In genomic region chr12:57725851-57726150, GRCh38 we compare ENCODE assay signal across 10 cellular contexts. TPM values are rescaled to one million over a fixed set of nuclear protein-coding genes. Genes with fewer than 3 reads are reported as not detected.
DNase-seq lines count a peak whose midpoint lies in the region; ATAC-seq, FAIRE-seq and TF ChIP-seq lines count a peak whose summit lies in the region.
"Had no signal": no experiment of that assay in that cellular context is flagged by ENCODE, and none has a peak within 500 bp of the region (broad histone marks: within the 10 kb centered on the region; RNA-seq: fewer than 3 reads in every experiment).

No MANE protein-coding gene starts in this region.

- DNase-seq in GM23248 (no peak), WTC11 (ENCODE audit: low spot score) (no peak), smooth muscle cell (lab: John Stamatoyannopoulos, UW; ENCODE audit: unreplicated experiment) (no peak), COLO668 (lab: John Stamatoyannopoulos, UW; ENCODE audit: unreplicated experiment) (no peak), HTR-8/SVneo (ENCODE audit: insufficient read length, low spot score) (no peak)
- no peak for DNase-seq in activated CD8-positive, alpha-beta T cell treated with anti-CD3 and anti-CD28 coated beads, Interleukin-2, amount 10 ng/mL, durations not matched to agents 7 days and 5 days

- H3K27ac Mint-ChIP-seq in WTC11, result no peak overlapping the region
- H3K27ac Mint-ChIP-seq in activated CD8-positive, alpha-beta T cell treated with anti-CD3 and anti-CD28 coated beads, Interleukin-2, amount 10 ng/mL, durations not matched to agents 7 days and 5 days, result no peak overlapping the region

- in situ Hi-C loops in GM23248 (cut with MboI), result no loop called here

- CTCF ChIA-PET in WTC11 (lab: Charles Lee), result interaction anchor here (0.6 to 5.8 kb wide), 34 partner anchors 10 to 390 kb away, joined by 3 to 146 read pairs (median 5); partner anchors contain the start of genes AGAP2, ARHGEF25, ATP23 and B4GALNT1
- CTCF ChIA-PET in activated CD8-positive, alpha-beta T cell treated with anti-CD3 and anti-CD28 coated beads, Interleukin-2, amount 10 ng/mL, durations not matched to agents 7 days and 5 days (lab: Charles Lee), result interaction anchor here (0.7 to 2.0 kb wide), 3 partner anchors 8 to 19 kb away, joined by 3 to 10 read pairs (median 4); partner anchors contain the start of gene TSPAN31

- peaks cover 82% of the 10 kb centered on the region for H3K27me3 Mint-ChIP-seq in WTC11 (ENCODE audit: low read depth)
- no peaks in the 10 kb centered on the region for H3K27me3 Mint-ChIP-seq in activated CD8-positive, alpha-beta T cell treated with anti-CD3 and anti-CD28 coated beads, Interleukin-2, amount 10 ng/mL, durations not matched to agents 7 days and 5 days (ENCODE audit: low read depth)

- peak overlapping the region; percentile 89 for H2AFZ ChIP-seq in GM23248
- no peak overlapping the region for H2AFZ ChIP-seq in smooth muscle cell (ENCODE audit: low read depth)

- H3K27ac ChIP-seq in GM23248 (peak overlapping the region; percentile 70; the same call in 1 of the 2 replicates), smooth muscle cell (ENCODE audit: low read depth) (no peak overlapping the region)

- no peaks in the 10 kb centered on the region for H3K9me3 ChIP-seq in GM23248 (ENCODE audit: low read depth)
- no peaks in the 10 kb centered on the region for H3K9me3 ChIP-seq in smooth muscle cell (replicated peaks; ENCODE audit: low read depth)
- H3K9me3 ChIP-seq: gastroesophageal sphincter had no signal

- no peaks in the 10 kb centered on the region for H3K79me2 ChIP-seq in GM23248 (ENCODE audit: insufficient read depth)
- H3K79me2 ChIP-seq in smooth muscle cell (ENCODE audit: low read depth), result no peaks in the 10 kb centered on the region

- ATAC-seq in WTC11 (no peak), HG03175 (IDR thresholded peaks at IDR 0.05; ENCODE audit: unreplicated experiment) (no peak)
- ATAC-seq in activated CD8-positive, alpha-beta T cell treated with anti-CD3 and anti-CD28 coated beads, Interleukin-2, amount 10 ng/mL, durations not matched to agents 7 days and 5 days, result no peak

- H3K4me1 Mint-ChIP-seq in WTC11, result peaks cover 15% of the 10 kb centered on the region
- H3K4me1 Mint-ChIP-seq in activated CD8-positive, alpha-beta T cell treated with anti-CD3 and anti-CD28 coated beads, Interleukin-2, amount 10 ng/mL, durations not matched to agents 7 days and 5 days (ENCODE audit: low read depth), result peaks cover 12% of the 10 kb centered on the region

- no peaks in the 10 kb centered on the region for H3K9me3 Mint-ChIP-seq in WTC11
- no peaks in the 10 kb centered on the region for H3K9me3 Mint-ChIP-seq in activated CD8-positive, alpha-beta T cell treated with anti-CD3 and anti-CD28 coated beads, Interleukin-2, amount 10 ng/mL, durations not matched to agents 7 days and 5 days (ENCODE audit: insufficient read depth)
- H3K9me3 Mint-ChIP-seq: activated T-helper 1 cell treated with anti-CD3 and anti-CD28 coated beads, Interleukin-12 subunit alpha, Interleukin-12 subunit beta, Interleukin-2, Interleukin-4 antibody, amounts not matched to agents 30 ng/mL and 10 ng/mL and 1 ng/mL, durations not matched to agents 14 hours and 24 hours and 36 hours had no signal

- no peaks in the 10 kb centered on the region for H3K4me1 ChIP-seq in GM23248 (ENCODE audit: insufficient read depth)
- H3K4me1 ChIP-seq in smooth muscle cell (ENCODE audit: low read depth), result peaks cover 3% of the 10 kb centered on the region

- no peaks in the 10 kb centered on the region for H3K9me2 ChIP-seq in GM23248 (ENCODE audit: insufficient read depth)

- 0 to 2% methylated on average over 10 of the region's 10 CpGs for WGBS in GM23248 (ENCODE audit: low coverage in 1 of 2, low lambda C conversion rate in 2 of 2, missing lambda C conversion rate in 2 of 2), 2 experiments
- 9% methylated on average over 10 of the region's 10 CpGs for WGBS in smooth muscle cell (ENCODE audit: low lambda C conversion rate)

- H3K4me3 ChIP-seq in GM23248, result peak overlapping the region; percentile 83
- peak overlapping the region; percentile 69 for H3K4me3 ChIP-seq in iPS-11a (ENCODE audit: low read depth, low read length)
- peak overlapping the region; percentile 56 for H3K4me3 ChIP-seq in smooth muscle cell

- H3K4me3 Mint-ChIP-seq in WTC11, result peak overlapping the region; percentile 94
- H3K4me3 Mint-ChIP-seq in activated CD8-positive, alpha-beta T cell treated with anti-CD3 and anti-CD28 coated beads, Interleukin-2, amount 10 ng/mL, durations not matched to agents 7 days and 5 days, result no peak overlapping the region
- H3K4me3 Mint-ChIP-seq: activated T-helper 1 cell treated with anti-CD3 and anti-CD28 coated beads, Interleukin-12 subunit alpha, Interleukin-12 subunit beta, Interleukin-2, Interleukin-4 antibody, amounts not matched to agents 30 ng/mL and 10 ng/mL and 1 ng/mL, durations not matched to agents 14 hours and 24 hours and 36 hours had no signal

- TF ChIP-seq CTCF in WTC11 (IDR thresholded peaks at IDR 0.05), result no peak
- no peak for TF ChIP-seq CTCF in smooth muscle cell (IDR thresholded peaks at IDR 0.05; ENCODE audit: borderline replicate concordance, insufficient read depth, poor library complexity, severe bottlenecking)

- no peaks in the 10 kb centered on the region for H4K20me1 ChIP-seq in GM23248 (ENCODE audit: insufficient read depth)
- no peaks in the 10 kb centered on the region for H4K20me1 ChIP-seq in smooth muscle cell (ENCODE audit: low read depth)

- H3K27me3 ChIP-seq in GM23248 (replicated peaks; ENCODE audit: insufficient read depth), result no peaks in the 10 kb centered on the region
- peaks cover 62% of the 10 kb centered on the region for H3K27me3 ChIP-seq in smooth muscle cell (ENCODE audit: low read depth)

- H3K4me2 ChIP-seq in GM23248 (ENCODE audit: unreplicated experiment) (peak overlapping the region; percentile 87), smooth muscle cell (peak overlapping the region; percentile 93)

- H3K36me3 Mint-ChIP-seq in WTC11, result no peaks in the 10 kb centered on the region
- H3K36me3 Mint-ChIP-seq in activated CD8-positive, alpha-beta T cell treated with anti-CD3 and anti-CD28 coated beads, Interleukin-2, amount 10 ng/mL, durations not matched to agents 7 days and 5 days (ENCODE audit: low read depth), result peaks cover 64% of the 10 kb centered on the region

- no peak for FAIRE-seq in HTR-8/SVneo (lab: Jason Lieb, UNC)

- H3K9ac ChIP-seq in GM23248 (peak overlapping the region; percentile 94), smooth muscle cell (ENCODE audit: low read depth) (no peak overlapping the region)

- H3K36me3 ChIP-seq in GM23248 (ENCODE audit: low read depth) (no peaks in the 10 kb centered on the region), smooth muscle cell (ENCODE audit: low read depth) (no peaks in the 10 kb centered on the region)

- H3F3A ChIP-seq in GM23248 (ENCODE audit: insufficient read depth) (no peaks in the 10 kb centered on the region; the same call in 1 of the 2 replicates), smooth muscle cell (ENCODE audit: low read depth) (no peaks in the 10 kb centered on the region)

- POLR2A ChIA-PET in WTC11 (lab: Charles Lee), result interaction anchor here (0.7 to 1.0 kb wide), 2 partner anchors 10 to 11 kb away, joined by 3 to 6 read pairs; no protein-coding TSS in a partner anchor
- POLR2A ChIA-PET in activated CD8-positive, alpha-beta T cell treated with anti-CD3 and anti-CD28 coated beads, Interleukin-2, amount 10 ng/mL, durations not matched to agents 7 days and 5 days (lab: Charles Lee), result no interaction called here

TF ChIP-seq in WTC11, 78 proteins besides CTCF, POLR2A, EP300 and RAD21:
- TF ChIP-seq TP53 (CRISPR knock-in tag; IDR thresholded peaks at IDR 0.05) (no peak), ZNF423 (CRISPR knock-in tag; IDR thresholded peaks at IDR 0.05) (peak; percentile 35; the same call in 1 of the 2 replicates)
TF ChIP-seq in WTC11: peak in this region for 1.

RNA-seq across cellular contexts. Expression of gene AGAP2, which starts 12.7 kb away (rescaled TPM):
- under 0.01 TPM in 1 of 2 replicates, not detected in the other for total RNA-seq in GM23248 (2014; rRNA removed; shearing (Covaris generic))
- polyA plus RNA-seq in GM23248 (2016; fragmentation: Nextera tagmentation; extraction: Ambion mirVana) (0.11 TPM in 1 of 2 replicates, not detected in the other), smooth muscle cell (not detected in 2 replicates)
- total RNA-seq in WTC11 (2021) (2.0 to 2.7 TPM (median 2.3 TPM) in 3 replicates), smooth muscle cell (not detected in 2 replicates)
- 10 to 100 TPM; 68.6 to 72.5 TPM for total RNA-seq in activated CD8-positive, alpha-beta T cell treated with anti-CD3 and anti-CD28 coated beads, Interleukin-2, amount 10 ng/mL, durations not matched to agents 7 days and 5 days

RNA-seq across cellular contexts. Expression of gene TSPAN31, which starts 19.0 kb away (rescaled TPM):
- total RNA-seq in GM23248 (2014; rRNA removed; shearing (Covaris generic)), result 70.8 and 112 TPM in 2 replicates
- polyA plus RNA-seq in GM23248 (2016; fragmentation: Nextera tagmentation; extraction: Ambion mirVana) (47.2 and 48.4 TPM in 2 replicates), smooth muscle cell (48.6 and 55.1 TPM in 2 replicates)
- total RNA-seq in WTC11 (2021) (9.9 to 18.6 TPM (median 18.4 TPM) in 3 replicates), smooth muscle cell (68.0 and 105 TPM in 2 replicates)
- 10 to 100 TPM; 12.9 to 13.3 TPM for total RNA-seq in activated CD8-positive, alpha-beta T cell treated with anti-CD3 and anti-CD28 coated beads, Interleukin-2, amount 10 ng/mL, durations not matched to agents 7 days and 5 days

RNA-seq across cellular contexts. Expression of gene CDK4, which starts 26.3 kb away (rescaled TPM):
- total RNA-seq in GM23248 (2014; rRNA removed; shearing (Covaris generic)), result 133 and 152 TPM in 2 replicates
- 123 and 137 TPM in 2 replicates for polyA plus RNA-seq in GM23248 (2016; fragmentation: Nextera tagmentation; extraction: Ambion mirVana)
- 125 to 152 TPM (median 145 TPM) in 3 replicates for total RNA-seq in WTC11 (2021)
- total RNA-seq in smooth muscle cell, result 144 and 158 TPM in 2 replicates
- polyA plus RNA-seq in smooth muscle cell, result 215 and 235 TPM in 2 replicates
- 100 to 1,000 TPM; 132 to 146 TPM for total RNA-seq in activated CD8-positive, alpha-beta T cell treated with anti-CD3 and anti-CD28 coated beads, Interleukin-2, amount 10 ng/mL, durations not matched to agents 7 days and 5 days

RNA-seq across cellular contexts. Expression of gene MARCHF9, which starts 29.1 kb away (rescaled TPM):
- 0.97 and 1.4 TPM in 2 replicates for total RNA-seq in GM23248 (2014; rRNA removed; shearing (Covaris generic))
- 0.18 TPM in 1 of 2 replicates, not detected in the other for polyA plus RNA-seq in GM23248 (2016; fragmentation: Nextera tagmentation; extraction: Ambion mirVana)
- 6.2 to 9.6 TPM (median 9.2 TPM) in 3 replicates for total RNA-seq in WTC11 (2021)
- 6.5 and 8.6 TPM in 2 replicates for total RNA-seq in smooth muscle cell
- 3.7 and 6.8 TPM in 2 replicates for polyA plus RNA-seq in smooth muscle cell
- 10 to 100 TPM; 23.6 to 24.4 TPM for total RNA-seq in activated CD8-positive, alpha-beta T cell treated with anti-CD3 and anti-CD28 coated beads, Interleukin-2, amount 10 ng/mL, durations not matched to agents 7 days and 5 days

RNA-seq across cellular contexts. Expression of gene OS9, which starts 31.9 kb away (rescaled TPM):
- 215 and 329 TPM in 2 replicates for total RNA-seq in GM23248 (2014; rRNA removed; shearing (Covaris generic))
- polyA plus RNA-seq in GM23248 (2016; fragmentation: Nextera tagmentation; extraction: Ambion mirVana) (186 and 194 TPM in 2 replicates), smooth muscle cell (162 and 179 TPM in 2 replicates)
- total RNA-seq in WTC11 (2021) (77.5 to 93.9 TPM (median 93.1 TPM) in 3 replicates), smooth muscle cell (236 and 374 TPM in 2 replicates)
- total RNA-seq in activated CD8-positive, alpha-beta T cell treated with anti-CD3 and anti-CD28 coated beads, Interleukin-2, amount 10 ng/mL, durations not matched to agents 7 days and 5 days, result 100 to 1,000 TPM; 100 to 107 TPM

Comparison
In these comparisons a context has a peak if more than half of its experiments do, and no peak if none do; other contexts are left out.
1. RNA of gene AGAP2, which starts 12.7 kb away (total RNA-seq): 68.6 to 72.5 TPM in activated CD8-positive, alpha-beta T cell treated with anti-CD3 and anti-CD28 coated beads, Interleukin-2, amount 10 ng/mL, durations not matched to agents 7 days and 5 days; 2.0 to 2.7 TPM in WTC11, under 0.01 TPM in GM23248 and not detected in smooth muscle cell; every median in the first group is over 10 times any median in the second.
2. Peak in every context shown above with its lines, with median percentiles within 50 percentile points of each other: H3K4me3 ChIP-seq.